ENCODE assay signal across 7 cellular contexts in the genomic region with DNA sequence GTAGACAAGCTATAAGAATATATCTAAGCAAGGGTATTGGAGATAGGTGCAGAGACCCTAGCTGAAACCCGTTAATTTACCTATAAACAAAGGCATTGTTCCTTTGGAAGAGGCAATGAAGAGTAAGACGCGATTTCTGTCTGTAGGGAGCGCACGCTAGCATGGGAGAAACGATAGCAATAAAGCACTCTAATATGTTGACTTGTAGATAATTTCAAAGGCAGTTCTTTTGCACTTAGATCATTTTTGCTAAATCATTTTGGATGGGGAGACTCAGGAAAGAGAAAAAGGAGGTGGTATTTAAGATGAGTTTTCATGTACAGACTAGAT. TPM values are rescaled to one million over a fixed set of nuclear protein-coding genes. Genes with fewer than 3 reads are reported as not detected.
DNase-seq lines count a peak whose midpoint lies in the region; ATAC-seq and TF ChIP-seq lines count a peak whose summit lies in the region.

No MANE protein-coding gene starts in this region.

- in situ Hi-C loops in GM23248 (cut with MboI), result no loop called here

- ATAC-seq in GM19324 (IDR thresholded peaks at IDR 0.05; ENCODE audit: low FRiP score, unreplicated experiment) (no peak), GM21737 (IDR thresholded peaks at IDR 0.05; ENCODE audit: unreplicated experiment) (no peak)

- H3K4me3 ChIP-seq in GM23248 (peak overlapping the region; percentile 95), SJCRH30 (peak overlapping the region; percentile 74), stomach (peak overlapping the region; percentile 65 to 75 (median 70))

- TF ChIP-seq EP300 in stomach (IDR thresholded peaks at IDR 0.05), result no peak

- peak overlapping the region; percentile 94 for H3K4me2 ChIP-seq in GM23248 (ENCODE audit: unreplicated experiment)

- H3K27me3 ChIP-seq in GM23248 (replicated peaks; ENCODE audit: insufficient read depth), result no peaks in the 10 kb centered on the region
- no peaks in the 10 kb centered on the region for H3K27me3 ChIP-seq in SJCRH30
- no peaks in the 10 kb centered on the region for H3K27me3 ChIP-seq in stomach

- H3K36me3 ChIP-seq in GM23248 (ENCODE audit: low read depth) (no peaks in the 10 kb centered on the region), SJCRH30 (peaks cover 9% of the 10 kb centered on the region), stomach (peaks cover 0 to 7% (median 2%) of the 10 kb centered on the region in 4 donors)

- H3K79me2 ChIP-seq in GM23248 (ENCODE audit: insufficient read depth), result peaks cover 28% of the 10 kb centered on the region

- H3K9me2 ChIP-seq in GM23248 (ENCODE audit: insufficient read depth), result no peaks in the 10 kb centered on the region

- peak overlapping the region; percentile 91 for H2AFZ ChIP-seq in GM23248

- no peaks in the 10 kb centered on the region for H3K9me3 Mint-ChIP-seq in type B pancreatic cell

- peak overlapping the region; percentile 72 for H3K27ac ChIP-seq in GM23248
- H3K27ac ChIP-seq in SJCRH30, result peak overlapping the region; percentile 49
- H3K27ac ChIP-seq in stomach, result peak overlapping the region in 4 of 5 donors; percentile 64 to 82 (median 73)

- no peak overlapping the region for H3K4me3 Mint-ChIP-seq in type B pancreatic cell

- H4K20me1 ChIP-seq in GM23248 (ENCODE audit: insufficient read depth), result no peaks in the 10 kb centered on the region

- WGBS in GM23248 (ENCODE audit: low coverage in 1 of 2, low lambda C conversion rate in 2 of 2, missing lambda C conversion rate in 2 of 2), 2 experiments, result 2 to 3% methylated on average over 6 of the region's 6 CpGs
- 0 to 1% (median 0%) methylated on average over 6 of the region's 6 CpGs for WGBS in stomach, 5 donors

- no peak for TF ChIP-seq POLR2A in stomach (IDR thresholded peaks at IDR 0.05)

- no peaks in the 10 kb centered on the region for H3K9me3 ChIP-seq in GM23248 (ENCODE audit: low read depth)
- no peaks in the 10 kb centered on the region for H3K9me3 ChIP-seq in SJCRH30 (replicated peaks)
- no peaks in the 10 kb centered on the region for H3K9me3 ChIP-seq in stomach

- intact Hi-C loops in stomach (cut with DNase I; ENCODE audit: low total_unique reads), result no loop called here

- H3F3A ChIP-seq in GM23248 (ENCODE audit: insufficient read depth), result no peaks in the 10 kb centered on the region

- H3K27ac Mint-ChIP-seq in type B pancreatic cell, result no peak overlapping the region

- peaks cover 11% of the 10 kb centered on the region for H3K36me3 Mint-ChIP-seq in type B pancreatic cell

- no peak for TF ChIP-seq CTCF in stomach (IDR thresholded peaks at IDR 0.05)
- no peak for TF ChIP-seq CTCF in type B pancreatic cell (conservative IDR thresholded peaks at IDR 0.05)

- H3K9ac ChIP-seq in GM23248, result peak overlapping the region; percentile 82

- DNase-seq in GM23248, result peak; percentile 74
- peak; percentile 20 to 54 for DNase-seq in SJCRH30
- peak; percentile 13 for DNase-seq in glomerular visceral epithelial cell (ENCODE audit: extremely low spot score)
- no peak for DNase-seq in stomach
- no peak for DNase-seq in type B pancreatic cell (ENCODE audit: extremely low spot score, unreplicated experiment)

- no peaks in the 10 kb centered on the region for H3K27me3 Mint-ChIP-seq in type B pancreatic cell

- H3K4me1 Mint-ChIP-seq in type B pancreatic cell (ENCODE audit: unreplicated experiment), result no peaks in the 10 kb centered on the region

- peaks cover 2% of the 10 kb centered on the region for H3K4me1 ChIP-seq in GM23248 (ENCODE audit: insufficient read depth)
- H3K4me1 ChIP-seq in SJCRH30, result 0 out of 2 replicates have a peak, but pooled peaks cover 3% of the 10 kb centered on the region
- peaks cover 8 to 21% (median 10%) of the 10 kb centered on the region in 4 donors for H3K4me1 ChIP-seq in stomach

RNA-seq across cellular contexts. Expression of gene CCDC77, which starts 0.6 kb away (rescaled TPM):
- 6.3 and 9.9 TPM in 2 replicates for total RNA-seq in GM23248 (2014; rRNA removed; shearing (Covaris generic))
- polyA plus RNA-seq in GM23248 (2016; fragmentation: Nextera tagmentation; extraction: Ambion mirVana), result 4.5 and 8.3 TPM in 2 replicates
- 40.2 and 43.7 TPM in 2 replicates for total RNA-seq in SJCRH30 (2014; rRNA removed; shearing (Covaris generic))
- 1 to 10 TPM in 4 of 5 donors, under 1 TPM in 1; 0.58 to 7.3 (median 3.0) TPM for total RNA-seq in stomach
- polyA plus RNA-seq in stomach, result 1 to 10 TPM; 3.5 to 5.6 (median 5.2) TPM
- total RNA-seq in type B pancreatic cell (ENCODE audit: low replicate concordance), result 17.8 and 24.1 TPM in 2 replicates

RNA-seq across cellular contexts. Expression of gene KDM5A, which starts 13.0 kb away (rescaled TPM):
- 25.1 and 60.2 TPM in 2 replicates for total RNA-seq in GM23248 (2014; rRNA removed; shearing (Covaris generic))
- polyA plus RNA-seq in GM23248 (2016; fragmentation: Nextera tagmentation; extraction: Ambion mirVana) (28.7 and 31.4 TPM in 2 replicates), stomach (1 to 10 TPM; 3.2 to 4.3 (median 3.9) TPM)
- 55.9 and 58.0 TPM in 2 replicates for total RNA-seq in SJCRH30 (2014; rRNA removed; shearing (Covaris generic))
- total RNA-seq in stomach (100 to 1,000 TPM in 2 of 5 donors, 10 to 100 TPM in 3; 38.1 to 178 (median 98.4) TPM), type B pancreatic cell (ENCODE audit: low replicate concordance) (76.7 and 156 TPM in 2 replicates)

RNA-seq across cellular contexts. Expression of gene B4GALNT3, which starts 57.6 kb away (rescaled TPM):
- total RNA-seq in GM23248 (2014; rRNA removed; shearing (Covaris generic)), result 0.11 TPM in 1 of 2 replicates, not detected in the other
- 0.09 TPM in 1 of 2 replicates, not detected in the other for polyA plus RNA-seq in GM23248 (2016; fragmentation: Nextera tagmentation; extraction: Ambion mirVana)
- 29.5 and 33.0 TPM in 2 replicates for total RNA-seq in SJCRH30 (2014; rRNA removed; shearing (Covaris generic))
- total RNA-seq in stomach, result 100 to 1,000 TPM in 3 of 5 donors, 10 to 100 TPM in 2; 63.2 to 332 (median 246) TPM
- 10 to 100 TPM; 20.8 to 42.2 (median 37.7) TPM for polyA plus RNA-seq in stomach
- 32.5 and 103 TPM in 2 replicates for total RNA-seq in type B pancreatic cell (ENCODE audit: low replicate concordance)

Comparison
In these comparisons a context has a peak if more than half of its experiments do, and no peak if none do; other contexts are left out.
1. DNase-seq: peak in GM23248 (single experiment), SJCRH30 (2 of 2) and glomerular visceral epithelial cell (single experiment); none in stomach (single experiment) and type B pancreatic cell (single experiment).
2. RNA of gene B4GALNT3, which starts 57.6 kb away (total RNA-seq): 63.2 to 332 TPM in stomach, 29.5 to 33.0 TPM in SJCRH30 and 32.5 to 103 TPM in type B pancreatic cell; 0.11 TPM in GM23248; every median in the first group is over 10 times any median in the second.
3. Peak in every context shown above with its lines, with median percentiles within 50 percentile points of each other: H3K27ac ChIP-seq and H3K4me3 ChIP-seq.